Comparison of ENCODE assay signal across 1 cellular context in the genomic region with DNA sequence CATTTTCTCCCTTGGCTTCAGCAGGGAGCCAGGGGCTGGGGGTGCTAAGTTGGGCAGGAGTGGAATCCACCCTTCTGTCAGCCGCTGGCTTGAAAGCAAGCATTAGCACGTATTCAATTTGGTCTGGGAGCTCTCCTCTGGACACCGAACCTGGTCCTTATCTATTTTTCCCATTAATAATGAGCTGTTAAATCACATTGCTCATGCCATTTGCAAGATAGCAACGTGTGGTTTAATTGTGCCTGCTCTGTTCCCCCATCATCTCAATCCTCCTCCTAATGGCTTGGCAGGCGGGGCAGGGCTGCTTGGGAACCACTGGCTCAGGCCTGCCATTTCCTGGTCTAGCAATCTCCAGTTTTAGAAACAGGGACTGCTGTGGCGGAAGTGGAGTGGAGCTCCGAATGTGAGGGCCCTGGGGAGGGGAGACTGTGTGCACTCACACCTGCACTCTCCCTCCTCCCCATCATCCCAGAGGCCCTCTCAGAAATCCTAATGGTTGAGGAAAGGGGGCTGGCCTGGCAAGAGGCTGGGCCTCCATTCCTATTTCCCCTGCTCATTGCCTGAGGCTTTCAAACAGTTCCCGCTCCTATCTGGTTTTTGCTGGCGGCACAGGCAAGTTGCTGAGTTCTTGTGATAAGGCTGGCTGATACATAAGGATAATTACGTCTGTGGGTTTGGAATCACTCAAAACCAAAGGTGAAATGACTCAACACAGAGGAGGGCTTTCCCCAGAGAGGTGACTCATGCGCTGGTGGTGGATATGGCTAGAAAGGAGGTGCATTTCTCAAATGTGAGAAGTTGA.
TF ChIP-seq lines count a peak whose summit lies in the region.

No MANE protein-coding gene starts in this region.

TF ChIP-seq in K562, 482 proteins besides CTCF, POLR2A, EP300 and RAD21 (continued from another document):
- TF ChIP-seq ZBTB17 (CRISPR knock-in tag; IDR thresholded peaks at IDR 0.05): 0 out of 2 replicates have a peak, but pooled peaks have one; percentile 23
- TF ChIP-seq MECOM (CRISPR knock-in tag; IDR thresholded peaks at IDR 0.05): 0 out of 2 replicates have a peak, but pooled peaks have one; percentile 6
- TF ChIP-seq TBL1XR1 (IDR thresholded peaks at IDR 0.05; ENCODE audit: low read length in 2 of 2): peak; percentile 89 to 91; a peak in 3 of 4 replicates
- TF ChIP-seq, protein P1, sequence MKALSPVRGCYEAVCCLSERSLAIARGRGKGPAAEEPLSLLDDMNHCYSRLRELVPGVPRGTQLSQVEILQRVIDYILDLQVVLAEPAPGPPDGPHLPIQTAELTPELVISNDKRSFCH (CRISPR knock-in tag; IDR thresholded peaks at IDR 0.05): no peak
- TF ChIP-seq, protein P1 (tag; IDR thresholded peaks at IDR 0.05): peak; percentile 95
- peak in 1 of 3 experiments; percentile 26 for TF ChIP-seq YY1 (IDR thresholded peaks at IDR 0.05; ENCODE audit: borderline replicate concordance in 1 of 3, control insufficient read depth in 1 of 3, extremely low read depth in 1 of 3, insufficient read depth in 3 of 3, insufficient read length in 1 of 3, insufficient replicate concordance in 2 of 3, low read depth in 1 of 3, low read length in 2 of 3)
- peak; percentile 97 for TF ChIP-seq GATA2 (CRISPR knock-in tag; IDR thresholded peaks at IDR 0.05)
- TF ChIP-seq RNF2 (IDR thresholded peaks at IDR 0.05): peak; percentile 85
- TF ChIP-seq, protein P2, sequence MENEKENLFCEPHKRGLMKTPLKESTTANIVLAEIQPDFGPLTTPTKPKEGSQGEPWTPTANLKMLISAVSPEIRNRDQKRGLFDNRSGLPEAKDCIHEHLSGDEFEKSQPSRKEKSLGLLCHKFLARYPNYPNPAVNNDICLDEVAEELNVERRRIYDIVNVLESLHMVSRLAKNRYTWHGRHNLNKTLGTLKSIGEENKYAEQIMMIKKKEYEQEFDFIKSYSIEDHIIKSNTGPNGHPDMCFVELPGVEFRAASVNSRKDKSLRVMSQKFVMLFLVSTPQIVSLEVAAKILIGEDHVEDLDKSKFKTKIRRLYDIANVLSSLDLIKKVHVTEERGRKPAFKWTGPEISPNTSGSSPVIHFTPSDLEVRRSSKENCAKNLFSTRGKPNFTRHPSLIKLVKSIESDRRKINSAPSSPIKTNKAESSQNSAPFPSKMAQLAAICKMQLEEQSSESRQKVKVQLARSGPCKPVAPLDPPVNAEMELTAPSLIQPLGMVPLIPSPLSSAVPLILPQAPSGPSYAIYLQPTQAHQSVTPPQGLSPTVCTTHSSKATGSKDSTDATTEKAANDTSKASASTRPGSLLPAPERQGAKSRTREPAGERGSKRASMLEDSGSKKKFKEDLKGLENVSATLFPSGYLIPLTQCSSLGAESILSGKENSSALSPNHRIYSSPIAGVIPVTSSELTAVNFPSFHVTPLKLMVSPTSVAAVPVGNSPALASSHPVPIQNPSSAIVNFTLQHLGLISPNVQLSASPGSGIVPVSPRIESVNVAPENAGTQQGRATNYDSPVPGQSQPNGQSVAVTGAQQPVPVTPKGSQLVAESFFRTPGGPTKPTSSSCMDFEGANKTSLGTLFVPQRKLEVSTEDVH (IDR thresholded peaks at IDR 0.05; ENCODE audit: low read depth, partially characterized antibody): peak; percentile 38
- no peak for TF ChIP-seq ZNF121 (CRISPR knock-in tag; conservative IDR thresholded peaks at IDR 0.05)
- peak; percentile 29 for TF ChIP-seq TAF1 (IDR thresholded peaks at IDR 0.05; ENCODE audit: control insufficient read depth, extremely low read depth, insufficient read depth, low read length, severe bottlenecking)
- TF ChIP-seq RBFOX2 (IDR thresholded peaks at IDR 0.05; ENCODE audit: low read depth, low read length): peak; percentile 55
- TF ChIP-seq CCNT2 (IDR thresholded peaks at IDR 0.05; ENCODE audit: borderline replicate concordance, extremely low read depth, insufficient read length, low read depth, low read length): peak; percentile 79
- TF ChIP-seq, protein P3, sequence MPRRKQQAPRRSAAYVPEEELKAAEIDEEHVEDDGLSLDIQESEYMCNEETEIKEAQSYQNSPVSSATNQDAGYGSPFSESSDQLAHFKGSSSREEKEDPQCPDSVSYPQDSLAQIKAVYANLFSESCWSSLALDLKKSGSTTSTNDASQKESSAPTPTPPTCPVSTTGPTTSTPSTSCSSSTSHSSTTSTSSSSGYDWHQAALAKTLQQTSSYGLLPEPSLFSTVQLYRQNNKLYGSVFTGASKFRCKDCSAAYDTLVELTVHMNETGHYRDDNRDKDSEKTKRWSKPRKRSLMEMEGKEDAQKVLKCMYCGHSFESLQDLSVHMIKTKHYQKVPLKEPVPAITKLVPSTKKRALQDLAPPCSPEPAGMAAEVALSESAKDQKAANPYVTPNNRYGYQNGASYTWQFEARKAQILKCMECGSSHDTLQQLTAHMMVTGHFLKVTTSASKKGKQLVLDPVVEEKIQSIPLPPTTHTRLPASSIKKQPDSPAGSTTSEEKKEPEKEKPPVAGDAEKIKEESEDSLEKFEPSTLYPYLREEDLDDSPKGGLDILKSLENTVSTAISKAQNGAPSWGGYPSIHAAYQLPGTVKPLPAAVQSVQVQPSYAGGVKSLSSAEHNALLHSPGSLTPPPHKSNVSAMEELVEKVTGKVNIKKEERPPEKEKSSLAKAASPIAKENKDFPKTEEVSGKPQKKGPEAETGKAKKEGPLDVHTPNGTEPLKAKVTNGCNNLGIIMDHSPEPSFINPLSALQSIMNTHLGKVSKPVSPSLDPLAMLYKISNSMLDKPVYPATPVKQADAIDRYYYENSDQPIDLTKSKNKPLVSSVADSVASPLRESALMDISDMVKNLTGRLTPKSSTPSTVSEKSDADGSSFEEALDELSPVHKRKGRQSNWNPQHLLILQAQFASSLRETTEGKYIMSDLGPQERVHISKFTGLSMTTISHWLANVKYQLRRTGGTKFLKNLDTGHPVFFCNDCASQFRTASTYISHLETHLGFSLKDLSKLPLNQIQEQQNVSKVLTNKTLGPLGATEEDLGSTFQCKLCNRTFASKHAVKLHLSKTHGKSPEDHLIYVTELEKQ (CRISPR knock-in tag; IDR thresholded peaks at IDR 0.05): no peak
- 0 out of 2 replicates have a peak, but pooled peaks have one; percentile 43 for TF ChIP-seq ZKSCAN1 (IDR thresholded peaks at IDR 0.05; ENCODE audit: low read depth, low read length)
- peak; percentile 75; the same call in 1 of the 2 replicates for TF ChIP-seq BHLHE40 (IDR thresholded peaks at IDR 0.05; ENCODE audit: low read length)
- TF ChIP-seq, protein P4, sequence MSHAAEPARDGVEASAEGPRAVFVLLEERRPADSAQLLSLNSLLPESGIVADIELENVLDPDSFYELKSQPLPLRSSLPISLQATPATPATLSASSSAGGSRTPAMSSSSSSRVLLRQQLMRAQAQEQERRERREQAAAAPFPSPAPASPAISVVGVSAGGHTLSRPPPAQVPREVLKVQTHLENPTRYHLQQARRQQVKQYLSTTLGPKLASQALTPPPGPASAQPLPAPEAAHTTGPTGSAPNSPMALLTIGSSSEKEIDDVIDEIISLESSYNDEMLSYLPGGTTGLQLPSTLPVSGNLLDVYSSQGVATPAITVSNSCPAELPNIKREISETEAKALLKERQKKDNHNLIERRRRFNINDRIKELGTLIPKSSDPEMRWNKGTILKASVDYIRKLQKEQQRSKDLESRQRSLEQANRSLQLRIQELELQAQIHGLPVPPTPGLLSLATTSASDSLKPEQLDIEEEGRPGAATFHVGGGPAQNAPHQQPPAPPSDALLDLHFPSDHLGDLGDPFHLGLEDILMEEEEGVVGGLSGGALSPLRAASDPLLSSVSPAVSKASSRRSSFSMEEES (CRISPR knock-in tag; IDR thresholded peaks at IDR 0.05): no peak
- TF ChIP-seq ZC3H4 (CRISPR knock-in tag; IDR thresholded peaks at IDR 0.05; ENCODE audit: borderline replicate concordance): no peak
